In the genomic region with DNA sequence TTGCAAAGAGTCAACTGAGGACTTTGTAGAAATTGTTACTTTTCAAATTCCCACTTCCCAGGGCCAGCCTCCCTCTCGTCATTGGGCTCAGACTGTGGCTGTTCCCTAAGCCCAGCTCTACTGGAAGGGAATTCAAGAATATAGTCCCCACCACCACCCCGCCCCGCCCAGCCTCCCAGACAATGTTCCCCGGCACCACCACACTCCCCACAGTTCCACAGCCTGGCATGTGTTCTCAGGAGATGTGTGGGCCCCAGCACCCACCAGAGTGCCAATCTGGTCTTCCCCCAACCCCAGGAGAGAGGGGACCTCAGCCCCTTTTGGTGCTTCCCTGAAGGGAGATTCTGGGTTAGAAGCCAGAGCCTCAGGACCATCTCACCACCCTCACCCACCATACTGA, we compare ENCODE assay signal across 1 cellular context.
TF ChIP-seq lines count a peak whose summit lies in the region.

No MANE protein-coding gene starts in this region.

TF ChIP-seq in HCT116, 20 proteins besides CTCF, POLR2A, EP300 and RAD21 (continued from another document):
- TF ChIP-seq, protein P1, sequence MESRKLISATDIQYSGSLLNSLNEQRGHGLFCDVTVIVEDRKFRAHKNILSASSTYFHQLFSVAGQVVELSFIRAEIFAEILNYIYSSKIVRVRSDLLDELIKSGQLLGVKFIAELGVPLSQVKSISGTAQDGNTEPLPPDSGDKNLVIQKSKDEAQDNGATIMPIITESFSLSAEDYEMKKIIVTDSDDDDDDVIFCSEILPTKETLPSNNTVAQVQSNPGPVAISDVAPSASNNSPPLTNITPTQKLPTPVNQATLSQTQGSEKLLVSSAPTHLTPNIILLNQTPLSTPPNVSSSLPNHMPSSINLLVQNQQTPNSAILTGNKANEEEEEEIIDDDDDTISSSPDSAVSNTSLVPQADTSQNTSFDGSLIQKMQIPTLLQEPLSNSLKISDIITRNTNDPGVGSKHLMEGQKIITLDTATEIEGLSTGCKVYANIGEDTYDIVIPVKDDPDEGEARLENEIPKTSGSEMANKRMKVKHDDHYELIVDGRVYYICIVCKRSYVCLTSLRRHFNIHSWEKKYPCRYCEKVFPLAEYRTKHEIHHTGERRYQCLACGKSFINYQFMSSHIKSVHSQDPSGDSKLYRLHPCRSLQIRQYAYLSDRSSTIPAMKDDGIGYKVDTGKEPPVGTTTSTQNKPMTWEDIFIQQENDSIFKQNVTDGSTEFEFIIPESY (IDR thresholded peaks at IDR 0.05; ENCODE audit: extremely low read depth, insufficient replicate concordance, low read length) = no peak
- no peak for TF ChIP-seq EZH2phosphoT487 (IDR thresholded peaks at IDR 0.05; ENCODE audit: borderline replicate concordance)
- TF ChIP-seq, protein P2, sequence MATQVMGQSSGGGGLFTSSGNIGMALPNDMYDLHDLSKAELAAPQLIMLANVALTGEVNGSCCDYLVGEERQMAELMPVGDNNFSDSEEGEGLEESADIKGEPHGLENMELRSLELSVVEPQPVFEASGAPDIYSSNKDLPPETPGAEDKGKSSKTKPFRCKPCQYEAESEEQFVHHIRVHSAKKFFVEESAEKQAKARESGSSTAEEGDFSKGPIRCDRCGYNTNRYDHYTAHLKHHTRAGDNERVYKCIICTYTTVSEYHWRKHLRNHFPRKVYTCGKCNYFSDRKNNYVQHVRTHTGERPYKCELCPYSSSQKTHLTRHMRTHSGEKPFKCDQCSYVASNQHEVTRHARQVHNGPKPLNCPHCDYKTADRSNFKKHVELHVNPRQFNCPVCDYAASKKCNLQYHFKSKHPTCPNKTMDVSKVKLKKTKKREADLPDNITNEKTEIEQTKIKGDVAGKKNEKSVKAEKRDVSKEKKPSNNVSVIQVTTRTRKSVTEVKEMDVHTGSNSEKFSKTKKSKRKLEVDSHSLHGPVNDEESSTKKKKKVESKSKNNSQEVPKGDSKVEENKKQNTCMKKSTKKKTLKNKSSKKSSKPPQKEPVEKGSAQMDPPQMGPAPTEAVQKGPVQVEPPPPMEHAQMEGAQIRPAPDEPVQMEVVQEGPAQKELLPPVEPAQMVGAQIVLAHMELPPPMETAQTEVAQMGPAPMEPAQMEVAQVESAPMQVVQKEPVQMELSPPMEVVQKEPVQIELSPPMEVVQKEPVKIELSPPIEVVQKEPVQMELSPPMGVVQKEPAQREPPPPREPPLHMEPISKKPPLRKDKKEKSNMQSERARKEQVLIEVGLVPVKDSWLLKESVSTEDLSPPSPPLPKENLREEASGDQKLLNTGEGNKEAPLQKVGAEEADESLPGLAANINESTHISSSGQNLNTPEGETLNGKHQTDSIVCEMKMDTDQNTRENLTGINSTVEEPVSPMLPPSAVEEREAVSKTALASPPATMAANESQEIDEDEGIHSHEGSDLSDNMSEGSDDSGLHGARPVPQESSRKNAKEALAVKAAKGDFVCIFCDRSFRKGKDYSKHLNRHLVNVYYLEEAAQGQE (IDR thresholded peaks at IDR 0.05; ENCODE audit: low read depth) = no peak
- TF ChIP-seq, protein P3, sequence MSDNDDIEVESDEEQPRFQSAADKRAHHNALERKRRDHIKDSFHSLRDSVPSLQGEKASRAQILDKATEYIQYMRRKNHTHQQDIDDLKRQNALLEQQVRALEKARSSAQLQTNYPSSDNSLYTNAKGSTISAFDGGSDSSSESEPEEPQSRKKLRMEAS (IDR thresholded peaks at IDR 0.05) = no peak
- no peak for TF ChIP-seq SIN3A (IDR thresholded peaks at IDR 0.05; ENCODE audit: low read depth)
- no peak for TF ChIP-seq CEBPB (IDR thresholded peaks at IDR 0.05; ENCODE audit: low read depth)
- TF ChIP-seq JUND (IDR thresholded peaks at IDR 0.05) = no peak
